In genomic region chr11:65525659-65526480, GRCh38 we compare ENCODE assay signal across 8 cellular contexts. TPM values are rescaled to one million over a fixed set of nuclear protein-coding genes. Genes with fewer than 3 reads are reported as not detected.
DNase-seq lines count a peak whose midpoint lies in the region; ATAC-seq and TF ChIP-seq lines count a peak whose summit lies in the region.

No MANE protein-coding gene starts in this region.

- H3K36me3 ChIP-seq in KMS-11 (ENCODE audit: insufficient read depth) = no peaks in the 10 kb centered on the region; the same call in 1 of the 2 replicates
- H3K36me3 ChIP-seq in colonic mucosa = no peaks in the 10 kb centered on the region
- H3K36me3 ChIP-seq in naive thymus-derived CD4-positive, alpha-beta T cell (ENCODE audit: control insufficient read depth in 2 of 3, insufficient read depth in 3 of 3, low read length in 3 of 3) = peaks cover 0 to 28% (median 5%) of the 10 kb centered on the region in 3 experiments

- peaks cover 37 to 74% (median 59%) of the 10 kb centered on the region in 7 donors for H3K4me1 Mint-ChIP-seq in naive thymus-derived CD4-positive, alpha-beta T cell

- H3K4me3 Mint-ChIP-seq in naive thymus-derived CD4-positive, alpha-beta T cell = peak overlapping the region; percentile 81 to 96 (median 88)

- H3K27me3 Mint-ChIP-seq in naive thymus-derived CD4-positive, alpha-beta T cell = no peaks in the 10 kb centered on the region

- H3K9ac ChIP-seq in KMS-11 = peak overlapping the region; percentile 75; the same call in 1 of the 2 replicates
- H3K9ac ChIP-seq in colonic mucosa (ENCODE audit: low read depth in 2 of 2, low read length in 2 of 2) = peak overlapping the region; percentile 95 to 97

- TF ChIP-seq CTCF in AG04449 (IDR thresholded peaks at IDR 0.05; ENCODE audit: insufficient read depth, low read length, missing control alignments) (no peak), KMS-11 (conservative IDR thresholded peaks at IDR 0.05; ENCODE audit: low read depth, low read length) (no peak), colonic mucosa (IDR thresholded peaks at IDR 0.05) (no peak)

- intact Hi-C loops in colonic mucosa (cut with DNase I) = no loop called here
- intact Hi-C loops in naive thymus-derived CD4-positive, alpha-beta T cell (cut with micrococcal nuclease) = loop anchor here (1.0 kb wide), 3 partner anchors 14 to 44 kb away; partner anchors contain the start of gene ZNRD2 (in 1 of the 2)

- no peak overlapping the region; the same call in 1 of the 2 replicates for H3K27ac ChIP-seq in KMS-11
- H3K27ac ChIP-seq in colonic mucosa = peak overlapping the region; percentile 83
- peak overlapping the region; percentile 96 for H3K27ac ChIP-seq in naive thymus-derived CD4-positive, alpha-beta T cell (ENCODE audit: low read depth, low read length)

- peaks cover 0 to 16% (median 5%) of the 10 kb centered on the region in 5 donors for H3K36me3 Mint-ChIP-seq in naive thymus-derived CD4-positive, alpha-beta T cell

- H3K27me3 ChIP-seq in KMS-11 (ENCODE audit: insufficient read depth, low read depth) = peaks cover 4% of the 10 kb centered on the region; the same call in 1 of the 2 replicates
- no peaks in the 10 kb centered on the region for H3K27me3 ChIP-seq in colonic mucosa
- H3K27me3 ChIP-seq in naive thymus-derived CD4-positive, alpha-beta T cell (ENCODE audit: control insufficient read depth in 2 of 2, insufficient read depth in 2 of 2, low read length in 2 of 2) = no peaks in the 10 kb centered on the region

- CTCF ChIA-PET in AG04449 (lab: Yijun Ruan, JAX) = interaction anchor here (0.5 to 4.4 kb wide), 11 partner anchors 10 to 258 kb away, joined by 3 to 35 read pairs (median 3); no protein-coding TSS in a partner anchor
- CTCF ChIA-PET in naive thymus-derived CD4-positive, alpha-beta T cell (lab: Charles Lee) = interaction anchor here (0.8 to 1.5 kb wide), 5 partner anchors 14 to 50 kb away, joined by 3 read pairs; partner anchors contain the start of gene MALAT1

- no peak for DNase-seq in AG04449 (ENCODE audit: low read depth, low spot score)
- no peak for DNase-seq in colonic mucosa
- DNase-seq in naive thymus-derived CD4-positive, alpha-beta T cell = no peak
- DNase-seq in OCI-M1 (lab: John Stamatoyannopoulos, UW) = no peak
- no peak for DNase-seq in NCI-H524 treated with DMSO at 0.1 percent for 48 hours (lab: John Stamatoyannopoulos, UW)

- peak overlapping the region; percentile 92 for H3K4me2 ChIP-seq in KMS-11

- peak overlapping the region in 8 of 9 donors; percentile 17 to 86 (median 78) for H3K27ac Mint-ChIP-seq in naive thymus-derived CD4-positive, alpha-beta T cell

- H3K9me3 ChIP-seq in colonic mucosa = no peaks in the 10 kb centered on the region
- no peaks in the 10 kb centered on the region for H3K9me3 ChIP-seq in naive thymus-derived CD4-positive, alpha-beta T cell (ENCODE audit: control insufficient read depth in 2 of 3, low read length in 3 of 3)

- no peaks in the 10 kb centered on the region for H4K20me1 ChIP-seq in KMS-11 (ENCODE audit: insufficient read depth)

- H3K4me1 ChIP-seq in KMS-11 (ENCODE audit: low read depth, poor library complexity, severe bottlenecking) = peaks cover 4% of the 10 kb centered on the region
- peaks cover 13% of the 10 kb centered on the region for H3K4me1 ChIP-seq in colonic mucosa
- peaks cover 31 to 46% of the 10 kb centered on the region in 2 donors for H3K4me1 ChIP-seq in naive thymus-derived CD4-positive, alpha-beta T cell (ENCODE audit: control insufficient read depth in 2 of 2, insufficient read depth in 2 of 2, low read length in 2 of 2)

- POLR2A ChIA-PET in AG04449 (lab: Yijun Ruan, JAX) = interaction anchor here (1.2 to 2.2 kb wide), 8 partner anchors 10 to 103 kb away, joined by 3 to 8 read pairs (median 6); partner anchors contain the start of genes MALAT1 and NEAT1
- POLR2A ChIA-PET in naive thymus-derived CD4-positive, alpha-beta T cell (lab: Charles Lee) = interaction anchor here (0.9 to 8.9 kb wide), 22 partner anchors 8 to 391 kb away, joined by 3 to 213 read pairs (median 4); partner anchors contain the start of genes FAM89B, MALAT1, MAP3K11 and PCNX3

- H3K9me3 Mint-ChIP-seq in naive thymus-derived CD4-positive, alpha-beta T cell = peaks cover 0 to 2% (median 0%) of the 10 kb centered on the region in 11 donors

- peak overlapping the region; percentile 85 for H3K4me3 ChIP-seq in AG04449 (ENCODE audit: low read depth, low read length)
- no peak overlapping the region for H3K4me3 ChIP-seq in KMS-11 (IDR thresholded peaks at IDR 0.05; ENCODE audit: insufficient read depth, low read depth, low read length)
- peak overlapping the region; percentile 96 for H3K4me3 ChIP-seq in colonic mucosa
- peak overlapping the region; percentile 79 for H3K4me3 ChIP-seq in naive thymus-derived CD4-positive, alpha-beta T cell (ENCODE audit: low read length)

- ATAC-seq in naive thymus-derived CD4-positive, alpha-beta T cell = no peak
- ATAC-seq in HG02938 (IDR thresholded peaks at IDR 0.05; ENCODE audit: unreplicated experiment) = no peak
- ATAC-seq in GM21825 (IDR thresholded peaks at IDR 0.05; ENCODE audit: unreplicated experiment) = no peak

- peak overlapping the region; percentile 71; the same call in 1 of the 2 replicates for H2AFZ ChIP-seq in KMS-11 (ENCODE audit: low read depth)

- peaks cover 16% of the 10 kb centered on the region; the same call in 1 of the 2 replicates for H3K79me2 ChIP-seq in KMS-11 (ENCODE audit: insufficient read depth, low read depth)

RNA-seq across cellular contexts. Expression of gene SCYL1, which starts 1.0 kb away (rescaled TPM):
- total RNA-seq in colonic mucosa = 10 to 100 TPM; 59.2 to 84.1 TPM
- 10 to 100 TPM; 63.2 to 79.8 (median 70.4) TPM for total RNA-seq in naive thymus-derived CD4-positive, alpha-beta T cell
- 10 to 100 TPM; 27.0 to 69.1 TPM for polyA plus RNA-seq in naive thymus-derived CD4-positive, alpha-beta T cell

RNA-seq across cellular contexts. Expression of gene MALAT1, which starts 27.0 kb away (rescaled TPM):
- 1,000 to 10,000 TPM; 4,716 to 6,071 TPM for total RNA-seq in colonic mucosa
- over 10,000 TPM in 4 of 5 experiments, 1,000 to 10,000 TPM in 1; 8,375 to 32,234 (median 31,408) TPM for total RNA-seq in naive thymus-derived CD4-positive, alpha-beta T cell
- polyA plus RNA-seq in naive thymus-derived CD4-positive, alpha-beta T cell = 1,000 to 10,000 TPM in 1 of 2 donors, 100 to 1,000 TPM in 1; 734 to 5,106 TPM

RNA-seq across cellular contexts. Expression of gene LTBP3, which starts 32.3 kb away (rescaled TPM):
- 10 to 100 TPM; 27.3 to 31.1 TPM for total RNA-seq in colonic mucosa
- total RNA-seq in naive thymus-derived CD4-positive, alpha-beta T cell = 100 to 1,000 TPM in 4 of 5 experiments, 10 to 100 TPM in 1; 91.4 to 288 (median 280) TPM
- 10 to 100 TPM; 18.7 to 41.2 TPM for polyA plus RNA-seq in naive thymus-derived CD4-positive, alpha-beta T cell

RNA-seq across cellular contexts. Expression of gene ZNRD2, which starts 44.4 kb away (rescaled TPM):
- total RNA-seq in colonic mucosa = 10 to 100 TPM; 16.6 to 30.8 TPM
- total RNA-seq in naive thymus-derived CD4-positive, alpha-beta T cell = 10 to 100 TPM; 29.1 to 40.9 (median 32.9) TPM
- polyA plus RNA-seq in naive thymus-derived CD4-positive, alpha-beta T cell = 10 to 100 TPM; 82.6 to 86.0 TPM

RNA-seq across cellular contexts. Expression of gene FAM89B, which starts 46.5 kb away (rescaled TPM):
- total RNA-seq in colonic mucosa = 10 to 100 TPM; 27.4 to 32.2 TPM
- total RNA-seq in naive thymus-derived CD4-positive, alpha-beta T cell = 10 to 100 TPM; 33.0 to 59.7 (median 45.3) TPM
- polyA plus RNA-seq in naive thymus-derived CD4-positive, alpha-beta T cell = 100 to 1,000 TPM in 1 of 2 donors, 10 to 100 TPM in 1; 87.7 to 115 TPM
